In the genomic region with DNA sequence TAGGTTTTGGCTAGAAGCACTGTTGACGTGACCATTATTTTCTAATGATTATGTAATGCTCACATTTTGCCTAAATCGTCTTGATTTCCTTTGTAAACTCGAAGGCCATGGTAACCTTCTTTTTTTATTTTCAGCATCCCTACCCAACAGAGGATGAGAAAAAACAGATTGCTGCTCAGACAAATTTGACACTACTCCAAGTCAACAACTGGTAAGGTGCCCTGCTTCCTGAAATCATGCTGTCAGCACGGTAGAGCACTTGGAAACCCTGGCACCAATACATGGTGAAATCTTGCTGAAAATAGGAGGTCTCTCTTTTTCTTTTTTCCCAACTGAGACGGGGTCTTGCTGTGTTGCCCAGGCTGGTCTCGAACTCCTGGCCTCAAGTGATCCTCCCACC, we compare ENCODE assay signal across 22 cellular contexts.
"Had no signal": no experiment of that assay in that cellular context is flagged by ENCODE, and none has a peak within 500 bp of the region (broad histone marks: within the 10 kb centered on the region; RNA-seq: fewer than 3 reads in every experiment).

No MANE protein-coding gene starts in this region.

- H3K9me3 ChIP-seq: body of pancreas, colonic mucosa, transverse colon, vagina had no signal

- H3K36me3 ChIP-seq: colonic mucosa had no signal

- H3K27ac ChIP-seq: body of pancreas, colonic mucosa, epithelial cell of prostate, transverse colon, vagina had no signal

- ATAC-seq: activated CD4-positive, alpha-beta T cell treated with anti-CD3 and anti-CD28 coated beads for 36 hours; body of pancreas; left lobe of liver had no signal

- DNase-seq: activated CD4-positive, alpha-beta memory T cell treated with anti-CD3 and anti-CD28 coated beads for 36 hours; activated CD4-positive, alpha-beta T cell treated with anti-CD3 and anti-CD28 coated beads for 36 hours; activated naive CD4-positive, alpha-beta T cell treated with Interleukin-2 at 50 U/mL for 16 hours; activated naive CD8-positive, alpha-beta T cell treated with anti-CD3 and anti-CD28 coated beads, Interleukin-2, amount 10 ng/mL, durations not matched to agents 7 days and 5 days; activated T-cell treated with anti-CD3 and anti-CD28 coated beads, Interleukin-2, amount 50 U/mL, for 24 hours; amygdala; body of pancreas; colonic mucosa; endodermal cell; head of caudate nucleus; kidney; mammary epithelial cell; nephron progenitor cell; nucleus accumbens; retina; stimulated activated CD4-positive, alpha-beta T cell treated with anti-CD3 and anti-CD28 coated beads, Interleukin-2, amount 100 ng/mL, for 24 hours; stimulated activated naive CD4-positive, alpha-beta T cell treated with Interleukin-2 at 50 U/mL for 16 hours; substantia nigra; transverse colon had no signal

- H3K4me3 ChIP-seq: body of pancreas, colonic mucosa, transverse colon, vagina had no signal
